Comparison of ENCODE assay signal across 29 cellular contexts in genomic region chr11:81331073-81331472, GRCh38.
"Had no signal": no experiment of that assay in that cellular context is flagged by ENCODE, and none has a peak within 500 bp of the region (broad histone marks: within the 10 kb centered on the region; RNA-seq: fewer than 3 reads in every experiment).

No MANE protein-coding gene starts in this region.

- ATAC-seq: activated CD4-positive, alpha-beta T cell treated with anti-CD3 and anti-CD28 coated beads for 36 hours; activated CD4-positive, CD25-positive, alpha-beta regulatory T cell treated with anti-CD3 and anti-CD28 coated beads, Interleukin-2, amount 50 U/mL, for 24 hours; activated CD8-positive, alpha-beta memory T cell treated with anti-CD3 and anti-CD28 coated beads, Interleukin-2, amount 10 ng/mL, durations not matched to agents 7 days and 5 days; activated CD8-positive, alpha-beta T cell treated with anti-CD3 and anti-CD28 coated beads, Interleukin-2, amount 10 ng/mL, durations not matched to agents 7 days and 5 days; activated naive CD8-positive, alpha-beta T cell treated with anti-CD3 and anti-CD28 coated beads, Interleukin-2, amount 50 U/mL, for 24 hours; WTC11 had no signal

- DNase-seq: activated CD4-positive, alpha-beta memory T cell treated with anti-CD3 and anti-CD28 coated beads, Interleukin-2, amount 10 ng/mL, durations not matched to agents 7 days and 5 days; activated CD4-positive, alpha-beta T cell treated with anti-CD3 and anti-CD28 coated beads for 1 hour; activated CD4-positive, alpha-beta T cell treated with anti-CD3 and anti-CD28 coated beads for 36 hours; activated CD4-positive, alpha-beta T cell treated with anti-CD3 and anti-CD28 coated beads for 48 hours; activated CD4-positive, alpha-beta T cell treated with anti-CD3 and anti-CD28 coated beads, Interleukin-2, amount 10 ng/mL, durations not matched to agents 7 days and 5 days; activated CD4-positive, alpha-beta T cell treated with anti-CD3 and anti-CD28 coated beads, Interleukin-2, amount 50 U/mL, for 48 hours; activated CD4-positive, CD25-positive, alpha-beta regulatory T cell; activated CD8-positive, alpha-beta memory T cell treated with anti-CD3 and anti-CD28 coated beads for 24 hours; activated CD8-positive, alpha-beta memory T cell treated with anti-CD3 and anti-CD28 coated beads, Interleukin-2, amount 10 ng/mL, durations not matched to agents 7 days and 5 days; activated CD8-positive, alpha-beta memory T cell treated with anti-CD3 and anti-CD28 coated beads, Interleukin-2, amount 50 U/mL, for 48 hours; activated CD8-positive, alpha-beta T cell treated with anti-CD3 and anti-CD28 coated beads, Interleukin-2, amount 10 ng/mL, durations not matched to agents 7 days and 5 days; activated effector memory CD4-positive, alpha-beta T cell treated with Interleukin-2 at 50 U/mL for 16 hours; activated gamma-delta T cell; activated naive CD4-positive, alpha-beta T cell treated with anti-CD3 and anti-CD28 coated beads, Interleukin-2, amount 10 ng/mL, durations not matched to agents 7 days and 5 days; activated naive CD4-positive, alpha-beta T cell treated with Interleukin-2 at 50 U/mL for 16 hours; activated naive CD8-positive, alpha-beta T cell treated with anti-CD3 and anti-CD28 coated beads, Interleukin-2, amount 10 ng/mL, durations not matched to agents 7 days and 5 days; activated naive CD8-positive, alpha-beta T cell treated with anti-CD3 and anti-CD28 coated beads, Interleukin-2, amount 50 U/mL, for 24 hours; activated T-cell treated with anti-CD3 and anti-CD28 coated beads, Interleukin-2, amount 50 U/mL, for 24 hours; activated T-cell treated with anti-CD3 and anti-CD28 coated beads, Interleukin-2, amount 50 U/mL, for 48 hours; amygdala; anterior cingulate cortex; caudate nucleus; cerebellar nuclear complex; T-helper 1 cell; T-helper 2 cell; T-helper 9 cell; WERI-Rb-1 had no signal
